ENCODE assay signal across 8 cellular contexts in genomic region chr1:169794530-169795416, GRCh38. TPM values are rescaled to one million over a fixed set of nuclear protein-coding genes. Genes with fewer than 3 reads are reported as not detected.
DNase-seq lines count a peak whose midpoint lies in the region; ATAC-seq and TF ChIP-seq lines count a peak whose summit lies in the region.

TSS of gene METTL18 (minus strand) at chr1:169794907. CDS start at chr1:169793695, 1,212 bp downstream.

- peak within 1 kb of the TSS; percentile 73 for H3K27ac ChIP-seq in AG04450 (ENCODE audit: low read depth, low read length)
- H3K27ac ChIP-seq in caudate nucleus (ENCODE audit: low read depth, low read length) = peak within 1 kb of the TSS; percentile 97
- peak within 1 kb of the TSS; percentile 86 to 94 (median 92) for H3K27ac ChIP-seq in spleen

- TF ChIP-seq CTCF in AG04450 (IDR thresholded peaks at IDR 0.05; ENCODE audit: low read depth, low read length) (no peak), WTC11 (IDR thresholded peaks at IDR 0.05) (no peak), spleen (IDR thresholded peaks at IDR 0.05 in 8 of 11, conservative IDR thresholded peaks at IDR 0.05 in 3 of 11) (peak in 4 of 11 experiments; percentile 10 to 54 (median 16))

- CTCF ChIA-PET in AG04450 (lab: Charles Lee) = interaction anchor here (2.2 kb wide), 1 partner anchor 15 kb away, joined by 14 read pairs; no protein-coding TSS in a partner anchor
- CTCF ChIA-PET in WTC11 (lab: Charles Lee) = interaction anchor here (0.6 to 1.5 kb wide), 4 partner anchors 10 to 209 kb away, joined by 3 to 4 read pairs (median 3); partner anchors contain the start of gene F5

- peaks cover 0 to 26% (median 0%) of the 10 kb centered on the region in 6 donors for H3K36me3 ChIP-seq in spleen

- ATAC-seq in GM18909 (IDR thresholded peaks at IDR 0.05; ENCODE audit: poor library complexity, unreplicated experiment) (peak; percentile 96), HG03175 (IDR thresholded peaks at IDR 0.05; ENCODE audit: unreplicated experiment) (peak; percentile 96), WTC11 (peak; percentile 98)

- DNase-seq in AG04450 (ENCODE audit: low read depth, low spot score) (peak; percentile 86), NCI-H226 (peak; percentile 92), WTC11 (ENCODE audit: low spot score) (peak; percentile 91), caudate nucleus (lab: John Stamatoyannopoulos, UW) (peak; percentile 27 to 97 (median 90)), inferior parietal cortex (ENCODE audit: extremely low spot score) (peak; percentile 95), spleen (peak; percentile 96)

- peaks cover 7% of the 10 kb centered on the region for H3K9me3 Mint-ChIP-seq in WTC11

- H3K4me1 ChIP-seq in spleen = peaks cover 21 to 48% (median 31%) of the 10 kb centered on the region in 6 donors

- peak within 1 kb of the TSS; percentile 97 for H3K4me3 Mint-ChIP-seq in WTC11

- intact Hi-C loops in spleen (cut with DNase I; ENCODE audit: low total_unique reads) = no loop called here

- POLR2A ChIA-PET in AG04450 (lab: Yijun Ruan, JAX) = no interaction called here
- POLR2A ChIA-PET in WTC11 (lab: Charles Lee) = interaction anchor here (0.8 to 1.3 kb wide), 2 partner anchors 98 to 216 kb away, joined by 3 to 8 read pairs; partner anchors contain the start of gene SCYL3

- H3K27me3 Mint-ChIP-seq in WTC11 (ENCODE audit: low read depth) = no peaks in the 10 kb centered on the region

- H3K27me3 ChIP-seq in AG04450 (ENCODE audit: control insufficient read depth, insufficient read depth, low read length) (no peaks in the 10 kb centered on the region), spleen (replicated peaks in 1 of 7) (no peaks in the 10 kb centered on the region)

- H3K4me1 Mint-ChIP-seq in WTC11 = peaks cover 26% of the 10 kb centered on the region

- H3K9me3 ChIP-seq in AG04450 (ENCODE audit: control insufficient read depth, insufficient read depth, low read length) (no peaks in the 10 kb centered on the region), spleen (no peaks in the 10 kb centered on the region)

- 0 to 1% (median 0%) methylated on average over 31 to 48 of the region's 48 CpGs for WGBS in spleen, 5 donors

- no peak for TF ChIP-seq POLR2A in spleen (IDR thresholded peaks at IDR 0.05)

- peak within 1 kb of the TSS; percentile 98 for H3K27ac Mint-ChIP-seq in WTC11

- peaks cover 11% of the 10 kb centered on the region for H3K36me3 Mint-ChIP-seq in WTC11

- H3K4me3 ChIP-seq in AG04450 (ENCODE audit: low read depth, low read length) (peak within 1 kb of the TSS; percentile 88), spleen (peak within 1 kb of the TSS; percentile 60 to 82 (median 66))

TF ChIP-seq in WTC11, 78 proteins besides CTCF, POLR2A, EP300 and RAD21 (continues in another document):
- no peak for TF ChIP-seq AFF4 (CRISPR knock-in tag; IDR thresholded peaks at IDR 0.05; ENCODE audit: borderline replicate concordance)
- TF ChIP-seq TP53 (CRISPR knock-in tag; IDR thresholded peaks at IDR 0.05) = no peak
- TF ChIP-seq ZNF219 (CRISPR knock-in tag; IDR thresholded peaks at IDR 0.05; ENCODE audit: borderline replicate concordance) = no peak
- TF ChIP-seq ZMAT4 (CRISPR knock-in tag; IDR thresholded peaks at IDR 0.05) = no peak
- no peak for TF ChIP-seq KAT7 (CRISPR knock-in tag; IDR thresholded peaks at IDR 0.05; ENCODE audit: borderline replicate concordance)
- TF ChIP-seq GABPB1 (CRISPR knock-in tag; IDR thresholded peaks at IDR 0.05) = peak; percentile 81
- TF ChIP-seq CREB1 (CRISPR knock-in tag; IDR thresholded peaks at IDR 0.05) = no peak
- TF ChIP-seq USF1 (CRISPR knock-in tag; IDR thresholded peaks at IDR 0.05) = no peak
- no peak for TF ChIP-seq NR2C2 (CRISPR knock-in tag; IDR thresholded peaks at IDR 0.05)
- no peak for TF ChIP-seq ZNF317 (CRISPR knock-in tag; IDR thresholded peaks at IDR 0.05; ENCODE audit: borderline replicate concordance, low read depth)
- no peak for TF ChIP-seq ARID4B (CRISPR knock-in tag; IDR thresholded peaks at IDR 0.05; ENCODE audit: borderline replicate concordance)
- TF ChIP-seq ERG (CRISPR knock-in tag; IDR thresholded peaks at IDR 0.05) = no peak
- no peak for TF ChIP-seq HMGA2 (CRISPR knock-in tag; IDR thresholded peaks at IDR 0.05)
- no peak for TF ChIP-seq ZBTB21 (CRISPR knock-in tag; IDR thresholded peaks at IDR 0.05; ENCODE audit: borderline replicate concordance)
- TF ChIP-seq SOX15 (CRISPR knock-in tag; IDR thresholded peaks at IDR 0.05) = no peak

RNA-seq across cellular contexts. Expression of gene METTL18, which starts in this region (rescaled TPM):
- polyA plus RNA-seq in AG04450 (2011; rRNA removed) (4.4 and 7.1 TPM in 2 replicates), spleen (10 to 100 TPM; 15.5 to 16.3 (median 15.9) TPM)
- 2.3 and 3.0 TPM in 2 replicates for polyA minus RNA-seq in AG04450 (2011; rRNA and poly(A)+ RNA removed)
- total RNA-seq in WTC11 (2021) (6.9 to 10.1 TPM (median 7.7 TPM) in 3 replicates), spleen (10 to 100 TPM in 3 of 7 donors, 1 to 10 TPM in 4; 6.5 to 12.9 (median 9.9) TPM)

Comparison
In these comparisons a context has a peak if more than half of its experiments do, and no peak if none do; other contexts are left out.
1. Peak in every context shown above with its lines: DNase-seq, ATAC-seq, H3K4me3 ChIP-seq and H3K27ac ChIP-seq.